ENCODE assay signal across 8 cellular contexts in the genomic region with DNA sequence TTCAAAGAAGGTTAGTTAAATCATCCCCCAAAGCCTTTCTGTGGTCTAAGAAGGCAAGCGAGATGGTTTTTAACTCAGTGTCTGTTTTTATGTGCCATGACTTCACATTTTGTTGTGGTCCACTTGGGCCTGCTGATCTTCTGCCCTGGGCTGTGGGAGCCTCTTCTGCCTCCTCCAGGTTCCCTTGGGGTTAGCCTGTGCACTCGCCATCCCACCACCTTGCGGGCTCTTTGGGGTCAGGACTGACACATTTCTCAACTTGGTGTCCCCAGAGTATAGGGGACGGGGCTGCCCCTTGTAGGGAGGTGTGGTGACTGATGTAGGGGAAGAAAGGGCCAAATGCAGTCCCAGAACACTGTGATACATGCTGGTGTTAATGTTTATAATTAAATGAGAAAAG.
DNase-seq lines count a peak whose midpoint lies in the region; ATAC-seq lines count a peak whose summit lies in the region.
"Had no signal": no experiment of that assay in that cellular context is flagged by ENCODE, and none has a peak within 500 bp of the region (broad histone marks: within the 10 kb centered on the region; RNA-seq: fewer than 3 reads in every experiment).

No MANE protein-coding gene starts in this region.

- peak; percentile 51 for DNase-seq in stimulated activated CD4-positive, alpha-beta T cell treated with anti-CD3 and anti-CD28 coated beads, Interleukin-1b, Interleukin-23, amount 100 ng/mL, for 48 hours
- no peak for DNase-seq in HuH-7 (ENCODE audit: low spot score)
- no peak for DNase-seq in effector CD8-positive, alpha-beta T cell (lab: John Stamatoyannopoulos, UW)
- no peak for DNase-seq in NOMO-1 treated with DMSO at 0.1 percent for 48 hours (lab: John Stamatoyannopoulos, UW; ENCODE audit: unreplicated experiment)
- DNase-seq: right lobe of liver had no signal

- ATAC-seq in GM18861 (IDR thresholded peaks at IDR 0.05; ENCODE audit: unreplicated experiment) (peak; percentile 83), GM21576 (IDR thresholded peaks at IDR 0.05; ENCODE audit: unreplicated experiment) (peak; percentile 86), HG03460 (IDR thresholded peaks at IDR 0.05; ENCODE audit: unreplicated experiment) (peak; percentile 82)
- ATAC-seq: right lobe of liver had no signal
